In genomic region chr15:99565281-99566156, GRCh38 we compare ENCODE assay signal across 8 cellular contexts. TPM values are rescaled to one million over a fixed set of nuclear protein-coding genes. Genes with fewer than 3 reads are reported as not detected.
DNase-seq lines count a peak whose midpoint lies in the region; ATAC-seq and TF ChIP-seq lines count a peak whose summit lies in the region.

Gene MEF2A (plus strand): TSS chr15:99565984. CDS start chr15:99633120, 67,136 bp downstream.

- ATAC-seq in CD8-positive, alpha-beta T cell, result peak; percentile 66
- ATAC-seq in GM19467 (IDR thresholded peaks at IDR 0.05; ENCODE audit: unreplicated experiment), result peak; percentile 41
- peak; percentile 78 for ATAC-seq in effector memory CD8-positive, alpha-beta T cell (replicated peaks)

- H3K4me3 Mint-ChIP-seq in CD8-positive, alpha-beta T cell, result peak within 1 kb of the TSS; percentile 96
- H3K4me3 Mint-ChIP-seq in effector memory CD8-positive, alpha-beta T cell, result peak within 1 kb of the TSS; percentile 94 to 97

- H3K4me3 ChIP-seq in CD8-positive, alpha-beta T cell (ENCODE audit: low read depth, low read length), result peak within 1 kb of the TSS; percentile 91

- peak; percentile 81 to 94 (median 88) for DNase-seq in CD8-positive, alpha-beta T cell
- peak; percentile 91 for DNase-seq in HS-27A (ENCODE audit: low read depth)
- peak; percentile 81 for DNase-seq in NOMO-1 treated with DMSO at 0.1 percent for 48 hours (lab: John Stamatoyannopoulos, UW; ENCODE audit: unreplicated experiment)
- peak; percentile 78 to 85 for DNase-seq in activated CD8-positive, alpha-beta memory T cell treated with anti-CD3 and anti-CD28 coated beads for 4 hours (ENCODE audit: low read depth in 2 of 2)
- DNase-seq in effector memory CD8-positive, alpha-beta T cell, result peak; percentile 86 to 90 (median 88)
- DNase-seq in medulla oblongata (ENCODE audit: extremely low spot score), result peak; percentile 93
- peak; percentile 82 to 84 (median 84) for DNase-seq in stimulated activated CD4-positive, alpha-beta T cell treated with anti-CD3 and anti-CD28 coated beads, TNF-alpha, amount 100 ng/mL, for 48 hours (ENCODE audit: low read depth in 3 of 3)

- peaks cover 40% of the 10 kb centered on the region for H3K4me1 ChIP-seq in CD8-positive, alpha-beta T cell (ENCODE audit: insufficient read depth, low read length)

- peaks cover 55% of the 10 kb centered on the region for H3K4me1 Mint-ChIP-seq in CD8-positive, alpha-beta T cell (ENCODE audit: low read depth)
- H3K4me1 Mint-ChIP-seq in effector memory CD8-positive, alpha-beta T cell (ENCODE audit: low read depth in 2 of 2), result peaks cover 21 to 27% of the 10 kb centered on the region in 2 donors

- intact Hi-C loops in CD8-positive, alpha-beta T cell (cut with DNase I, micrococcal nuclease), result loop anchor here (1.0 to 10.0 kb wide), 9 partner anchors 78 to 779 kb away; partner anchors contain the start of genes LYSMD4 (in 2 of the 2), ADAMTS17 (in 1 of the 2) and LRRC28 (in 1 of the 2)

- no peaks in the 10 kb centered on the region for H3K27me3 ChIP-seq in CD8-positive, alpha-beta T cell (ENCODE audit: insufficient read depth, low read length)

- peak within 1 kb of the TSS; percentile 64 for H3K27ac ChIP-seq in CD8-positive, alpha-beta T cell (ENCODE audit: low read depth, low read length)

- no peak for TF ChIP-seq CTCF in CD8-positive, alpha-beta T cell (IDR thresholded peaks at IDR 0.05)

- H3K27ac Mint-ChIP-seq in CD8-positive, alpha-beta T cell, result peak within 1 kb of the TSS; percentile 96
- H3K27ac Mint-ChIP-seq in effector memory CD8-positive, alpha-beta T cell, result peak within 1 kb of the TSS; percentile 93 to 95

- H3K9me3 ChIP-seq in CD8-positive, alpha-beta T cell (ENCODE audit: low read length), result no peaks in the 10 kb centered on the region

- no peaks in the 10 kb centered on the region for H3K36me3 ChIP-seq in CD8-positive, alpha-beta T cell (ENCODE audit: insufficient read depth, low read length)

- H3K36me3 Mint-ChIP-seq in CD8-positive, alpha-beta T cell, result peaks cover 3% of the 10 kb centered on the region
- peaks cover 12% of the 10 kb centered on the region for H3K36me3 Mint-ChIP-seq in effector memory CD8-positive, alpha-beta T cell (ENCODE audit: insufficient read depth)

- POLR2A ChIA-PET in CD8-positive, alpha-beta T cell (lab: Charles Lee), result interaction anchor here (0.7 to 1.6 kb wide), 8 partner anchors 10 to 312 kb away, joined by 3 to 5 read pairs (median 3); no protein-coding TSS in a partner anchor

- H3K9me3 Mint-ChIP-seq in CD8-positive, alpha-beta T cell, result no peaks in the 10 kb centered on the region
- H3K9me3 Mint-ChIP-seq in effector memory CD8-positive, alpha-beta T cell, result no peaks in the 10 kb centered on the region

- H3K27me3 Mint-ChIP-seq in CD8-positive, alpha-beta T cell (ENCODE audit: low read depth), result no peaks in the 10 kb centered on the region
- no peaks in the 10 kb centered on the region for H3K27me3 Mint-ChIP-seq in effector memory CD8-positive, alpha-beta T cell

- CTCF ChIA-PET in CD8-positive, alpha-beta T cell (lab: Charles Lee), result interaction anchor here (0.9 to 5.4 kb wide), 3 partner anchors 15 to 156 kb away, joined by 3 to 22 read pairs (median 10); no protein-coding TSS in a partner anchor

RNA-seq across cellular contexts. Expression of gene MEF2A, which starts in this region (rescaled TPM):
- total RNA-seq in CD8-positive, alpha-beta T cell, result 10 to 100 TPM; 20.3 to 24.9 TPM

Comparison
In these comparisons a context has a peak if more than half of its experiments do, and no peak if none do; other contexts are left out.
1. Peak in every context shown above with its lines: DNase-seq, ATAC-seq, H3K4me3 ChIP-seq and H3K27ac ChIP-seq.